In the genomic region with DNA sequence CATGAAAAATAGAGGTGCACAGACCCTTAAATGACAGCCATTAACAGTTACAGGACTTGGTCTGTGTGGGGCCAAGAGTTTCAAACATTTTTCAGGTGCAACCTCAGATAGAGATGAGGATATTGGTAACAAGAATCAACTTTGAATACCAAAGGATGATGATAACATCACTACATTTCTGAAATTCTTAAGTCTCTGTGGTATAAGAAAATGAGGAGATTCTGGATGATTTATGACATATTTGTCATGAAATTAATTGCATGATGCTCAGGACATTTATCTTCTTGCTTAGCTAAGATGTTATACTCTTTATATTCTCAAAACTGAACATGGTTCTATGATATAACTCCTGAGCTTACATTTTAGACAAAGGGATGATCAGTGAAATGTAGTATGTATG, we compare ENCODE assay signal across 30 cellular contexts.
"Had no signal": no experiment of that assay in that cellular context is flagged by ENCODE, and none has a peak within 500 bp of the region (broad histone marks: within the 10 kb centered on the region; RNA-seq: fewer than 3 reads in every experiment).

No MANE protein-coding gene starts in this region.

- H3K36me3 ChIP-seq: esophagus squamous epithelium, left lung, lower lobe of right lung, neural progenitor cell, uterus had no signal

- H3K9me3 ChIP-seq: esophagus squamous epithelium, left lung, lower lobe of right lung, testis, uterus had no signal

- H3K27ac ChIP-seq: epithelial cell of prostate, esophagus squamous epithelium, left lung, lower lobe of right lung, neural progenitor cell, testis, uterus had no signal

- FAIRE-seq: bronchial epithelial cell, colon, endometrium, islet of Langerhans had no signal

- H3K27me3 ChIP-seq: esophagus squamous epithelium, left lung, neural progenitor cell, testis, uterus had no signal

- H3K4me1 ChIP-seq: left lung, lower lobe of right lung, neural progenitor cell, testis, uterus had no signal

- ATAC-seq: left lung; lower lobe of right lung; naive thymus-derived CD8-positive, alpha-beta T cell; right cardiac atrium; stimulated activated naive CD8-positive, alpha-beta T cell treated with anti-CD3 and anti-CD28 coated beads, Interleukin-15, Interleukin-2, amounts not matched to agents 100 U/mL and 50 U/mL, for 24 hours had no signal

- DNase-seq: activated CD4-positive, alpha-beta memory T cell treated with anti-CD3 and anti-CD28 coated beads for 36 hours; activated CD4-positive, alpha-beta T cell treated with anti-CD3 and anti-CD28 coated beads, Interleukin-2, amount 10 ng/mL, durations not matched to agents 24 days and 14 days; activated CD4-positive, CD25-positive, alpha-beta regulatory T cell treated with anti-CD3 and anti-CD28 coated beads, Interleukin-2, amount 50 U/mL, for 72 hours; activated CD8-positive, alpha-beta memory T cell treated with anti-CD3 and anti-CD28 coated beads, Interleukin-2, amount 50 U/mL, for 4 hours; activated effector memory CD4-positive, alpha-beta T cell treated with anti-CD3 and anti-CD28 coated beads, Interleukin-2, amount 50 U/mL, for 16 hours; activated naive CD4-positive, alpha-beta T cell treated with anti-CD3 and anti-CD28 coated beads, Interleukin-2, amount 10 ng/mL, durations not matched to agents 7 days and 5 days; activated T-cell treated with anti-CD3 and anti-CD28 coated beads, Interleukin-2, amount 50 U/mL, for 1 hour; dermis blood vessel endothelial cell; effector CD8-positive, alpha-beta T cell; esophagus squamous epithelium; foreskin melanocyte; glutamatergic neuron; left lung; lower lobe of right lung; mesenchymal stem cell; naive thymus-derived CD8-positive, alpha-beta T cell; occipital lobe; posterior cingulate gyrus; right cardiac atrium; stimulated activated CD4-positive, alpha-beta T cell treated with anti-CD3 and anti-CD28 coated beads, Interleukin-4, amount 100 ng/mL, for 1 hour; stimulated activated naive CD8-positive, alpha-beta T cell treated with anti-CD3 and anti-CD28 coated beads, Interleukin-15, Interleukin-2, amounts not matched to agents 100 U/mL and 50 U/mL, for 24 hours; testis; trophoblast cell; uterus had no signal

- H3K4me3 ChIP-seq: esophagus squamous epithelium, left lung, lower lobe of right lung, neural progenitor cell, testis, uterus had no signal
